Comparison of ENCODE assay signal across 20 cellular contexts in the genomic region with DNA sequence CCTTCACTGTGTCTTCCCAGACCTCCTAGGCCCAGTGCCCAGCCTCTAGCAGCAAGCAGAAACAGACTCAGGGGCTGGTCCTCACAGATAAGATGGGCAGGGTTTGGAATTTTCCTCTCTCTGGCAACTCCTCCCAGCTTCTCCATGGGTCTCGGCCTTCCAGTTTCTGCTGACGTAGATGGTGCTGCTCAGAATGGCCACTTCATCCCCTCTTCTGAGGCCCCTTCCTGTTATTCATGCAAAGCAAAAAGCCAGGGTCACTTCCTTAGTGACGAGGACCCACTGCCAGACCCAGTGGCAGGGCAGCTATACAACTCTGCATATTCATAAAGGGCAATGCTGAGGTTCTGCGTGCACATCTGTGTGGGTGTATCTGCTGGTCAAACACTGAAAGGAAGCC.
DNase-seq lines count a peak whose midpoint lies in the region; ATAC-seq and TF ChIP-seq lines count a peak whose summit lies in the region.
"Had no signal": no experiment of that assay in that cellular context is flagged by ENCODE, and none has a peak within 500 bp of the region (broad histone marks: within the 10 kb centered on the region; RNA-seq: fewer than 3 reads in every experiment).

No MANE protein-coding gene starts in this region.

- CTCF ChIA-PET in CD4-positive, alpha-beta T cell (lab: Charles Lee): no interaction called here

- H3K36me3 Mint-ChIP-seq in nephron (ENCODE audit: low read depth): no peaks in the 10 kb centered on the region
- H3K36me3 Mint-ChIP-seq in CD4-positive, alpha-beta T cell (ENCODE audit: low read depth): no peaks in the 10 kb centered on the region

- H3K27ac ChIP-seq in right cardiac atrium (ENCODE audit: low read length) (no peak overlapping the region), left ventricle myocardium inferior (replicated peaks) (no peak overlapping the region), gastrocnemius medialis (no peak overlapping the region)
- no peak overlapping the region for H3K27ac ChIP-seq in CD4-positive, alpha-beta T cell (ENCODE audit: low read depth, low read length)
- H3K27ac ChIP-seq: 22Rv1 had no signal

- H3K4me3 ChIP-seq in right cardiac atrium (ENCODE audit: low read length) (no peak overlapping the region), left ventricle myocardium inferior (no peak overlapping the region), gastrocnemius medialis (no peak overlapping the region)
- H3K4me3 ChIP-seq: GM12878 had no signal

- H3K4me1 ChIP-seq in right cardiac atrium (ENCODE audit: control insufficient read depth, insufficient read depth, low read length) (no peaks in the 10 kb centered on the region), left ventricle myocardium inferior (no peaks in the 10 kb centered on the region), gastrocnemius medialis (no peaks in the 10 kb centered on the region)

- H3K4me1 Mint-ChIP-seq in nephron: no peaks in the 10 kb centered on the region
- no peaks in the 10 kb centered on the region for H3K4me1 Mint-ChIP-seq in CD4-positive, alpha-beta T cell (ENCODE audit: low read depth)
- H3K4me1 Mint-ChIP-seq: B cell had no signal

- DNase-seq in right cardiac atrium (no peak), left ventricle myocardium inferior (no peak), glomerular endothelial cell (ENCODE audit: extremely low read depth, low read depth, low spot score) (peak; percentile 93), gastrocnemius medialis (no peak), COLO829 (ENCODE audit: low spot score) (no peak)
- DNase-seq in CD4-positive, alpha-beta T cell: no peak
- DNase-seq: Calu3, GOT3, KBM-7, NCI-H1105, NCI-H1694, NCI-H2081 treated with DMSO at 0.1 percent for 48 hours, NCI-H748 treated with DMSO at 0.1 percent for 48 hours, Right ventricle myocardium superior, SK-N-SH had no signal

- H3K4me3 Mint-ChIP-seq in nephron: no peak overlapping the region
- no peak overlapping the region for H3K4me3 Mint-ChIP-seq in CD4-positive, alpha-beta T cell
- H3K4me3 Mint-ChIP-seq: B cell had no signal

- 25% methylated on average over 4 of the region's 4 CpGs for WGBS in right cardiac atrium

- H3K36me3 ChIP-seq in left ventricle myocardium inferior: no peaks in the 10 kb centered on the region
- no peaks in the 10 kb centered on the region for H3K36me3 ChIP-seq in gastrocnemius medialis

- ATAC-seq in right cardiac atrium (peak; percentile 14 to 77), GM18520 (IDR thresholded peaks at IDR 0.05; ENCODE audit: unreplicated experiment) (no peak), gastrocnemius medialis (no peak)
- no peak for ATAC-seq in CD4-positive, alpha-beta T cell (ENCODE audit: poor library complexity)
- ATAC-seq: GM12878 had no signal

- intact Hi-C loops in right cardiac atrium (cut with DNase I) (no loop called here), left ventricle myocardium inferior (cut with micrococcal nuclease) (no loop called here), gastrocnemius medialis (cut with DNase I; ENCODE audit: low total_unique reads) (no loop called here)
- intact Hi-C loops in CD4-positive, alpha-beta T cell (cut with DNase I, micrococcal nuclease): no loop called here

- no peak for TF ChIP-seq POLR2A in gastrocnemius medialis (IDR thresholded peaks at IDR 0.05)

- in situ Hi-C loops in gastrocnemius medialis (cut with MboI; ENCODE audit: low sequenced_read_pairs in 4 of 4): no loop called here

- no peak for TF ChIP-seq CTCF in left ventricle myocardium inferior (IDR thresholded peaks at IDR 0.05; ENCODE audit: borderline replicate concordance)
- TF ChIP-seq CTCF in nephron (IDR thresholded peaks at IDR 0.05; ENCODE audit: unreplicated experiment in 3 of 3): no peak
- no peak for TF ChIP-seq CTCF in CD4-positive, alpha-beta T cell (IDR thresholded peaks at IDR 0.05)
- TF ChIP-seq CTCF in gastrocnemius medialis (IDR thresholded peaks at IDR 0.05 in 4 of 5, conservative IDR thresholded peaks at IDR 0.05 in 1 of 5): no peak

- POLR2A ChIA-PET in CD4-positive, alpha-beta T cell (lab: Charles Lee): no interaction called here

- H3K27me3 ChIP-seq in right cardiac atrium (ENCODE audit: control insufficient read depth, insufficient read depth): no peaks in the 10 kb centered on the region
- H3K27me3 ChIP-seq in left ventricle myocardium inferior (ENCODE audit: low read depth): peaks cover 42% of the 10 kb centered on the region
- no peaks in the 10 kb centered on the region for H3K27me3 ChIP-seq in CD4-positive, alpha-beta T cell (ENCODE audit: control insufficient read depth, insufficient read depth, low read length)
- no peaks in the 10 kb centered on the region for H3K27me3 ChIP-seq in gastrocnemius medialis

- no peaks in the 10 kb centered on the region for H3K9me3 ChIP-seq in right cardiac atrium (ENCODE audit: control insufficient read depth, low read length)
- peaks cover 7% of the 10 kb centered on the region for H3K9me3 ChIP-seq in left ventricle myocardium inferior (replicated peaks)
- H3K9me3 ChIP-seq in CD4-positive, alpha-beta T cell (ENCODE audit: control insufficient read depth, low read length): no peaks in the 10 kb centered on the region
- H3K9me3 ChIP-seq in gastrocnemius medialis: no peaks in the 10 kb centered on the region
- H3K9me3 ChIP-seq: SK-N-SH had no signal

- H3K27me3 Mint-ChIP-seq in nephron (ENCODE audit: low read depth): peaks cover 4% of the 10 kb centered on the region
- H3K27me3 Mint-ChIP-seq in CD4-positive, alpha-beta T cell: peaks cover 35% of the 10 kb centered on the region

- H3K9me3 Mint-ChIP-seq in nephron: no peaks in the 10 kb centered on the region
- peaks cover 4% of the 10 kb centered on the region for H3K9me3 Mint-ChIP-seq in CD4-positive, alpha-beta T cell

- H3K27ac Mint-ChIP-seq in nephron: peak overlapping the region; percentile 10 to 62 (median 52)
- H3K27ac Mint-ChIP-seq in CD4-positive, alpha-beta T cell: no peak overlapping the region
- H3K27ac Mint-ChIP-seq: B cell had no signal

Comparison
In these comparisons a context has a peak if more than half of its experiments do, and no peak if none do; other contexts are left out.
1. ATAC-seq: peak in right cardiac atrium (2 of 2); none in GM18520 (single experiment), CD4-positive, alpha-beta T cell (single experiment) and gastrocnemius medialis (0 of 2).